Comparison of ENCODE assay signal across 12 cellular contexts in genomic region chr13:26074706-26075105, GRCh38. TPM values are rescaled to one million over a fixed set of nuclear protein-coding genes. Genes with fewer than 3 reads are reported as not detected.
DNase-seq lines count a peak whose midpoint lies in the region; ATAC-seq and TF ChIP-seq lines count a peak whose summit lies in the region.
"Had no signal": no experiment of that assay in that cellular context is flagged by ENCODE, and none has a peak within 500 bp of the region (broad histone marks: within the 10 kb centered on the region; RNA-seq: fewer than 3 reads in every experiment).

No MANE protein-coding gene starts in this region.

- no peaks in the 10 kb centered on the region for H3K36me3 Mint-ChIP-seq in mesothelial cell of epicardium
- H3K36me3 Mint-ChIP-seq: activated CD8-positive, alpha-beta memory T cell treated with anti-CD3 and anti-CD28 coated beads, Interleukin-2, amount 10 ng/mL, durations not matched to agents 7 days and 5 days; CD4-positive, alpha-beta memory T cell had no signal

- H3K9me3 ChIP-seq in BE2C, result no peaks in the 10 kb centered on the region

- H3K4me3 ChIP-seq in BE2C (ENCODE audit: low read depth, low read length) (no peak overlapping the region), dorsolateral prefrontal cortex (no peak overlapping the region)

- no peaks in the 10 kb centered on the region for H3K9me3 Mint-ChIP-seq in mesothelial cell of epicardium
- H3K9me3 Mint-ChIP-seq: CD4-positive, alpha-beta memory T cell; nephron progenitor cell had no signal

- peaks cover 12% of the 10 kb centered on the region for H3K4me1 Mint-ChIP-seq in mesothelial cell of epicardium
- H3K4me1 Mint-ChIP-seq: activated CD8-positive, alpha-beta memory T cell treated with anti-CD3 and anti-CD28 coated beads, Interleukin-2, amount 10 ng/mL, durations not matched to agents 7 days and 5 days; CD4-positive, alpha-beta memory T cell; nephron progenitor cell had no signal

- peak overlapping the region; percentile 53 for H3K27ac Mint-ChIP-seq in mesothelial cell of epicardium
- H3K27ac Mint-ChIP-seq: activated CD8-positive, alpha-beta memory T cell treated with anti-CD3 and anti-CD28 coated beads, Interleukin-2, amount 10 ng/mL, durations not matched to agents 7 days and 5 days; CD4-positive, alpha-beta memory T cell; nephron progenitor cell had no signal

- 0 out of 2 replicates have a peak, but pooled peaks have one; percentile 10 for TF ChIP-seq CTCF in BE2C (IDR thresholded peaks at IDR 0.05; ENCODE audit: low read depth, low read length)
- TF ChIP-seq CTCF in mesothelial cell of epicardium (IDR thresholded peaks at IDR 0.05; ENCODE audit: unreplicated experiment), result no peak
- no peak for TF ChIP-seq CTCF in dorsolateral prefrontal cortex (IDR thresholded peaks at IDR 0.05 in 54 of 56, conservative IDR thresholded peaks at IDR 0.05 in 2 of 56; ENCODE audit: low read depth in 1 of 56, partially characterized antibody in 56 of 56)

- H3K4me3 Mint-ChIP-seq in mesothelial cell of epicardium, result peak overlapping the region; percentile 20
- H3K4me3 Mint-ChIP-seq: activated CD8-positive, alpha-beta memory T cell treated with anti-CD3 and anti-CD28 coated beads, Interleukin-2, amount 10 ng/mL, durations not matched to agents 7 days and 5 days; CD4-positive, alpha-beta memory T cell; nephron progenitor cell had no signal

- no peak for ATAC-seq in HG03442 (IDR thresholded peaks at IDR 0.05; ENCODE audit: unreplicated experiment)
- ATAC-seq: activated CD8-positive, alpha-beta memory T cell treated with anti-CD3 and anti-CD28 coated beads, Interleukin-2, amount 10 ng/mL, durations not matched to agents 7 days and 5 days had no signal

- DNase-seq in BE2C (no peak), M059J (ENCODE audit: low read depth) (peak; percentile 72), dedifferentiated amniotic fluid mesenchymal stem cell (ENCODE audit: extremely low spot score) (peak; percentile 65), mesothelial cell of epicardium (ENCODE audit: low spot score in 2 of 2, unreplicated experiment in 2 of 2) (no peak), hippocampal formation (lab: John Stamatoyannopoulos, UW) (no peak), head of caudate nucleus (no peak), dorsolateral prefrontal cortex (no peak)
- DNase-seq: activated CD8-positive, alpha-beta memory T cell treated with anti-CD3 and anti-CD28 coated beads, Interleukin-2, amount 10 ng/mL, durations not matched to agents 7 days and 5 days; CD4-positive, alpha-beta memory T cell; nephron progenitor cell had no signal

- no peaks in the 10 kb centered on the region for H3K36me3 ChIP-seq in BE2C

- intact Hi-C loops in head of caudate nucleus (cut with DNase I), result no loop called here
- intact Hi-C loops in dorsolateral prefrontal cortex (cut with DNase I), result loop anchor here (5.0 kb wide), 1 partner anchor 497 kb away; no protein-coding TSS in a partner anchor

- peaks cover 2% of the 10 kb centered on the region for H3K27me3 Mint-ChIP-seq in mesothelial cell of epicardium (ENCODE audit: low read depth)

- no peak overlapping the region for H3K27ac ChIP-seq in dorsolateral prefrontal cortex
- H3K27ac ChIP-seq: KMS-11 had no signal

- H3K27me3 ChIP-seq in BE2C (peaks cover 7% of the 10 kb centered on the region; the same call in 1 of the 2 replicates), dorsolateral prefrontal cortex (peaks cover 0 to 5% (median 0%) of the 10 kb centered on the region in 45 donors)

- H3K4me1 ChIP-seq in BE2C, result no peaks in the 10 kb centered on the region

RNA-seq across cellular contexts. Expression of gene SHISA2, which starts 22.9 kb away (rescaled TPM):
- polyA plus RNA-seq in BE2C (2012; ENCODE audit: insufficient read depth, insufficient read length, low read depth), result not detected
- total RNA-seq in M059J (2014; rRNA removed; shearing (Covaris generic)), result 0.44 TPM in 1 of 2 replicates, not detected in the other
- total RNA-seq in mesothelial cell of epicardium (4.5 to 4.9 TPM (median 4.7 TPM) in 3 replicates), dorsolateral prefrontal cortex (1 to 10 TPM in 89 of 120 experiments, under 1 TPM in 31; 0.18 to 7.1 (median 1.4) TPM)

Comparison
In these comparisons a context has a peak if more than half of its experiments do, and no peak if none do; other contexts are left out.
1. DNase-seq: peak in M059J (single experiment) and dedifferentiated amniotic fluid mesenchymal stem cell (single experiment); none in BE2C (single experiment), mesothelial cell of epicardium (0 of 2), hippocampal formation (0 of 2), head of caudate nucleus (0 of 42) and dorsolateral prefrontal cortex (0 of 10).